Comparison of ENCODE assay signal across 8 cellular contexts in genomic region chr16:4319454-4319853, GRCh38. TPM values are rescaled to one million over a fixed set of nuclear protein-coding genes. Genes with fewer than 3 reads are reported as not detected.
A peak's percentile ranks its signal among the peaks of the same experiment; 100 is the strongest.
DNase-seq lines count a peak whose midpoint lies in the region; ATAC-seq, FAIRE-seq and TF ChIP-seq lines count a peak whose summit lies in the region.

No MANE protein-coding gene starts in this region.

- H3K4me3 ChIP-seq in CD8-positive, alpha-beta T cell (ENCODE audit: low read depth, low read length) = no peak overlapping the region
- peak overlapping the region; percentile 41 for H3K4me3 ChIP-seq in adipocyte (ENCODE audit: low read length)
- no peak overlapping the region for H3K4me3 ChIP-seq in pancreas

- TF ChIP-seq CTCF in CD8-positive, alpha-beta T cell (IDR thresholded peaks at IDR 0.05) = no peak
- TF ChIP-seq CTCF in pancreas (IDR thresholded peaks at IDR 0.05) = no peak

- peak; percentile 22 to 63 (median 54) for DNase-seq in CD8-positive, alpha-beta T cell
- peak; percentile 50 for DNase-seq in adipocyte (ENCODE audit: low read depth)
- DNase-seq in pancreas = peak in 4 of 6 donors; percentile 17 to 70 (median 42)
- no peak for DNase-seq in NOMO-1 treated with dmso at 0.1 percent for 144 hours (lab: John Stamatoyannopoulos, UW; ENCODE audit: unreplicated experiment)
- no peak for DNase-seq in erythroblast (lab: John Stamatoyannopoulos, UW)
- no peak for DNase-seq in RPMI8226
- DNase-seq in NCI-H1436 treated with DMSO at 0.1 percent for 48 hours (lab: John Stamatoyannopoulos, UW) = no peak

- H3K4me1 Mint-ChIP-seq in CD8-positive, alpha-beta T cell (ENCODE audit: low read depth) = peaks cover 14% of the 10 kb centered on the region

- FAIRE-seq in pancreas (lab: Jason Lieb, UNC) = no peak

- H3K9ac ChIP-seq in adipocyte (ENCODE audit: low read length) = peak overlapping the region; percentile 62

- H3K27ac Mint-ChIP-seq in CD8-positive, alpha-beta T cell = no peak overlapping the region

- H3K27me3 Mint-ChIP-seq in CD8-positive, alpha-beta T cell (ENCODE audit: low read depth) = peaks cover 8% of the 10 kb centered on the region

- no peaks in the 10 kb centered on the region for H3K36me3 Mint-ChIP-seq in CD8-positive, alpha-beta T cell

- no peaks in the 10 kb centered on the region for H3K9me3 Mint-ChIP-seq in CD8-positive, alpha-beta T cell

- no peak overlapping the region for H3K4me3 Mint-ChIP-seq in CD8-positive, alpha-beta T cell

- H3K27me3 ChIP-seq in CD8-positive, alpha-beta T cell (ENCODE audit: insufficient read depth, low read length) = peaks cover 8% of the 10 kb centered on the region
- H3K27me3 ChIP-seq in adipocyte (replicated peaks; ENCODE audit: control insufficient read depth, insufficient read depth, low read length) (no peaks in the 10 kb centered on the region), pancreas (no peaks in the 10 kb centered on the region)

- no peak for TF ChIP-seq POLR2A in erythroblast (IDR thresholded peaks at IDR 0.05; ENCODE audit: low read length)

- CTCF ChIA-PET in CD8-positive, alpha-beta T cell (lab: Charles Lee) = interaction anchor here (1.1 to 3.3 kb wide), 3 partner anchors 9 to 11 kb away, joined by 3 to 11 read pairs (median 5); no protein-coding TSS in a partner anchor

- peaks cover 28% of the 10 kb centered on the region for H3K4me1 ChIP-seq in CD8-positive, alpha-beta T cell (ENCODE audit: insufficient read depth, low read length)
- peaks cover 57% of the 10 kb centered on the region for H3K4me1 ChIP-seq in adipocyte (ENCODE audit: control insufficient read depth, insufficient read depth, low read length)
- peaks cover 17 to 27% (median 26%) of the 10 kb centered on the region in 3 donors for H3K4me1 ChIP-seq in pancreas

- no peak overlapping the region for H3K27ac ChIP-seq in CD8-positive, alpha-beta T cell (ENCODE audit: low read depth, low read length)
- H3K27ac ChIP-seq in pancreas = peak overlapping the region in 3 of 4 donors; percentile 6 to 35 (median 13)

- peak; percentile 66 for ATAC-seq in CD8-positive, alpha-beta T cell
- ATAC-seq in HG03520 (IDR thresholded peaks at IDR 0.05; ENCODE audit: unreplicated experiment) (peak; percentile 40), pancreas (no peak)

- H3K36me3 ChIP-seq in CD8-positive, alpha-beta T cell (ENCODE audit: insufficient read depth, low read length) = no peaks in the 10 kb centered on the region
- H3K36me3 ChIP-seq in adipocyte (ENCODE audit: control insufficient read depth, insufficient read depth, low read length, severe bottlenecking) (no peaks in the 10 kb centered on the region), pancreas (no peaks in the 10 kb centered on the region)

- intact Hi-C loops in CD8-positive, alpha-beta T cell (cut with DNase I, micrococcal nuclease) = no loop called here
- intact Hi-C loops in pancreas (cut with DNase I) = no loop called here

- no peaks in the 10 kb centered on the region for H3K9me3 ChIP-seq in CD8-positive, alpha-beta T cell (ENCODE audit: low read length)
- no peaks in the 10 kb centered on the region for H3K9me3 ChIP-seq in adipocyte (ENCODE audit: control insufficient read depth, low read length)
- no peaks in the 10 kb centered on the region for H3K9me3 ChIP-seq in pancreas

- WGBS in pancreas, 2 donors = 75 to 79% methylated on average over 11 to 13 of the region's 13 CpGs

- POLR2A ChIA-PET in CD8-positive, alpha-beta T cell (lab: Charles Lee) = interaction anchor here (1.5 kb wide), 1 partner anchor 12 kb away, joined by 4 read pairs; no protein-coding TSS in a partner anchor

RNA-seq across cellular contexts. Expression of gene GLIS2, which starts 3.6 kb away (rescaled TPM):
- not detected for total RNA-seq in CD8-positive, alpha-beta T cell
- 10 to 100 TPM in 4 of 6 donors, 1 to 10 TPM in 2; 5.5 to 14.9 (median 10.9) TPM for total RNA-seq in pancreas
- 10 to 100 TPM in 1 of 2 donors, 1 to 10 TPM in 1; 7.3 to 15.1 TPM for polyA plus RNA-seq in pancreas

RNA-seq across cellular contexts. Expression of gene PAM16, which starts 31.7 kb away (rescaled TPM):
- total RNA-seq in CD8-positive, alpha-beta T cell = 10 to 100 TPM; 30.9 to 31.4 TPM
- 10 to 100 TPM; 12.2 to 29.6 (median 22.7) TPM for total RNA-seq in pancreas
- polyA plus RNA-seq in pancreas = 100 to 1,000 TPM in 1 of 2 donors, 10 to 100 TPM in 1; 69.6 to 106 TPM

RNA-seq across cellular contexts. Expression of gene TFAP4, which starts 46.6 kb away (rescaled TPM):
- 1 to 10 TPM; 8.5 to 9.8 TPM for total RNA-seq in CD8-positive, alpha-beta T cell
- 10 to 100 TPM in 4 of 6 donors, 1 to 10 TPM in 2; 8.6 to 17.9 (median 12.9) TPM for total RNA-seq in pancreas
- 10 to 100 TPM in 1 of 2 donors, 1 to 10 TPM in 1; 6.1 to 10.7 TPM for polyA plus RNA-seq in pancreas

RNA-seq across cellular contexts. Expression of gene VASN, which starts 52.2 kb away (rescaled TPM):
- under 1 TPM; 0.57 to 0.83 TPM for total RNA-seq in CD8-positive, alpha-beta T cell
- 10 to 100 TPM in 1 of 6 donors, 1 to 10 TPM in 5; 3.1 to 10.1 (median 7.9) TPM for total RNA-seq in pancreas
- polyA plus RNA-seq in pancreas = 10 to 100 TPM in 1 of 2 donors, 1 to 10 TPM in 1; 9.0 to 14.8 TPM

Comparison
In these comparisons a context has a peak if more than half of its experiments do, and no peak if none do; other contexts are left out.
1. ATAC-seq: peak in CD8-positive, alpha-beta T cell (single experiment) and HG03520 (single experiment); none in pancreas (0 of 4).
2. DNase-seq: peak in CD8-positive, alpha-beta T cell (7 of 7), adipocyte (single experiment) and pancreas (4 of 6); none in NOMO-1 treated with dmso at 0.1 percent for 144 hours (single experiment), erythroblast (0 of 2), RPMI8226 (single experiment) and NCI-H1436 treated with DMSO at 0.1 percent for 48 hours (single experiment).
3. RNA of gene GLIS2, which starts 3.6 kb away (total RNA-seq): 5.5 to 14.9 TPM in pancreas; not detected in CD8-positive, alpha-beta T cell; every median in the first group is over 4 times any median in the second.